Comparison of ENCODE assay signal across 8 cellular contexts in genomic region chr3:5198986-5199731, GRCh38. TPM values are rescaled to one million over a fixed set of nuclear protein-coding genes. Genes with fewer than 3 reads are reported as not detected.
DNase-seq lines count a peak whose midpoint lies in the region; ATAC-seq and TF ChIP-seq lines count a peak whose summit lies in the region.

No MANE protein-coding gene starts in this region.

- ATAC-seq in HG03342 (IDR thresholded peaks at IDR 0.05; ENCODE audit: unreplicated experiment) (peak; percentile 41), upper lobe of left lung (ENCODE audit: low FRiP score in 2 of 2) (no peak)
- ATAC-seq in activated CD8-positive, alpha-beta T cell treated with anti-CD3 and anti-CD28 coated beads, Interleukin-2, amount 10 ng/mL, durations not matched to agents 7 days and 5 days, result no peak

- intact Hi-C loops in MCF 10A (cut with micrococcal nuclease) (no loop called here), breast epithelium (cut with DNase I; ENCODE audit: low total_unique reads) (no loop called here)

- POLR2A ChIA-PET in MCF 10A (lab: Yijun Ruan, JAX), result interaction anchor here (6.4 to 8.1 kb wide), 2 partner anchors 13 to 75 kb away, joined by 115 to 190 read pairs; partner anchors contain the start of genes ARL8B and EDEM1
- POLR2A ChIA-PET in activated CD8-positive, alpha-beta T cell treated with anti-CD3 and anti-CD28 coated beads, Interleukin-2, amount 10 ng/mL, durations not matched to agents 7 days and 5 days (lab: Charles Lee), result interaction anchor here (3.6 kb wide), 1 partner anchor 11 kb away, joined by 56 read pairs; the partner anchor contains the start of gene EDEM1

- no peak for DNase-seq in MCF 10A (ENCODE audit: unreplicated experiment)
- no peak for DNase-seq in breast epithelium (ENCODE audit: low spot score in 2 of 2)
- no peak for DNase-seq in activated CD8-positive, alpha-beta T cell treated with anti-CD3 and anti-CD28 coated beads, Interleukin-2, amount 10 ng/mL, durations not matched to agents 7 days and 5 days
- DNase-seq in upper lobe of left lung, result peak in 1 of 2 donors; percentile 34
- no peak for DNase-seq in activated CD8-positive, alpha-beta memory T cell treated with anti-CD3 and anti-CD28 coated beads, Interleukin-2, amount 50 U/mL, for 4 hours
- DNase-seq in H7, result no peak
- no peak for DNase-seq in SJCRH30

- H3K36me3 ChIP-seq in breast epithelium (no peaks in the 10 kb centered on the region), upper lobe of left lung (peaks cover 29 to 49% (median 35%) of the 10 kb centered on the region in 4 donors), H7 (replicated peaks; ENCODE audit: control insufficient read depth, insufficient read depth, low read length) (peaks cover 6% of the 10 kb centered on the region), SJCRH30 (peaks cover 25% of the 10 kb centered on the region)

- H3K27ac ChIP-seq in breast epithelium (no peak overlapping the region), upper lobe of left lung (peak overlapping the region in 3 of 4 donors; percentile 31 to 67 (median 41)), SJCRH30 (no peak overlapping the region)

- no peak for TF ChIP-seq POLR2A in breast epithelium (IDR thresholded peaks at IDR 0.05)
- no peak for TF ChIP-seq POLR2A in upper lobe of left lung (IDR thresholded peaks at IDR 0.05)

- TF ChIP-seq CTCF in MCF 10A (IDR thresholded peaks at IDR 0.05; ENCODE audit: unreplicated experiment) (no peak), breast epithelium (IDR thresholded peaks at IDR 0.05) (no peak), upper lobe of left lung (IDR thresholded peaks at IDR 0.05) (no peak)

- H3K27ac Mint-ChIP-seq in MCF 10A (ENCODE audit: low read depth, unreplicated experiment), result peak overlapping the region; percentile 95
- H3K27ac Mint-ChIP-seq in activated CD8-positive, alpha-beta T cell treated with anti-CD3 and anti-CD28 coated beads, Interleukin-2, amount 10 ng/mL, durations not matched to agents 7 days and 5 days, result peak overlapping the region; percentile 26

- no peak for TF ChIP-seq EP300 in upper lobe of left lung (IDR thresholded peaks at IDR 0.05)

- H3K36me3 Mint-ChIP-seq in MCF 10A (ENCODE audit: insufficient read depth, unreplicated experiment), result peaks cover 75% of the 10 kb centered on the region
- peaks cover 80% of the 10 kb centered on the region for H3K36me3 Mint-ChIP-seq in activated CD8-positive, alpha-beta T cell treated with anti-CD3 and anti-CD28 coated beads, Interleukin-2, amount 10 ng/mL, durations not matched to agents 7 days and 5 days (ENCODE audit: low read depth)

- 57 to 64% methylated on average over 5 of the region's 5 CpGs for WGBS in upper lobe of left lung, 2 donors

- CTCF ChIA-PET in MCF 10A (lab: Yijun Ruan, JAX), result interaction anchor here (2.5 to 7.9 kb wide), 3 partner anchors 11 to 75 kb away, joined by 13 to 80 read pairs (median 14); partner anchors contain the start of gene ARL8B
- CTCF ChIA-PET in activated CD8-positive, alpha-beta T cell treated with anti-CD3 and anti-CD28 coated beads, Interleukin-2, amount 10 ng/mL, durations not matched to agents 7 days and 5 days (lab: Charles Lee), result interaction anchor here (1.6 to 3.7 kb wide), 2 partner anchors 11 to 188 kb away, joined by 6 to 19 read pairs; partner anchors contain the start of gene EDEM1

- no peaks in the 10 kb centered on the region for H3K27me3 ChIP-seq in breast epithelium
- no peaks in the 10 kb centered on the region for H3K27me3 ChIP-seq in upper lobe of left lung
- no peaks in the 10 kb centered on the region for H3K27me3 ChIP-seq in H7 (ENCODE audit: control insufficient read depth, insufficient read depth, low read length)
- H3K27me3 ChIP-seq in SJCRH30, result no peaks in the 10 kb centered on the region

- peaks cover 56% of the 10 kb centered on the region for H3K4me1 Mint-ChIP-seq in MCF 10A (ENCODE audit: insufficient read depth, unreplicated experiment)
- H3K4me1 Mint-ChIP-seq in activated CD8-positive, alpha-beta T cell treated with anti-CD3 and anti-CD28 coated beads, Interleukin-2, amount 10 ng/mL, durations not matched to agents 7 days and 5 days (ENCODE audit: low read depth), result peaks cover 61% of the 10 kb centered on the region

- peaks cover 4 to 14% of the 10 kb centered on the region in 2 donors for H3K4me1 ChIP-seq in breast epithelium
- H3K4me1 ChIP-seq in upper lobe of left lung, result peaks cover 38 to 44% (median 42%) of the 10 kb centered on the region in 4 donors
- H3K4me1 ChIP-seq in SJCRH30, result no peaks in the 10 kb centered on the region; the same call in 1 of the 2 replicates

- H3K4me3 Mint-ChIP-seq in MCF 10A (ENCODE audit: unreplicated experiment), result no peak overlapping the region
- H3K4me3 Mint-ChIP-seq in activated CD8-positive, alpha-beta T cell treated with anti-CD3 and anti-CD28 coated beads, Interleukin-2, amount 10 ng/mL, durations not matched to agents 7 days and 5 days, result no peak overlapping the region

- no peaks in the 10 kb centered on the region for H3K9me3 Mint-ChIP-seq in MCF 10A (ENCODE audit: unreplicated experiment)
- no peaks in the 10 kb centered on the region for H3K9me3 Mint-ChIP-seq in activated CD8-positive, alpha-beta T cell treated with anti-CD3 and anti-CD28 coated beads, Interleukin-2, amount 10 ng/mL, durations not matched to agents 7 days and 5 days (ENCODE audit: insufficient read depth)

- no peak overlapping the region for H3K4me3 ChIP-seq in breast epithelium
- no peak overlapping the region for H3K4me3 ChIP-seq in upper lobe of left lung
- H3K4me3 ChIP-seq in H7 (ENCODE audit: insufficient read depth, low read depth, low read length), result no peak overlapping the region
- no peak overlapping the region for H3K4me3 ChIP-seq in SJCRH30

- H3K9me3 ChIP-seq in breast epithelium (no peaks in the 10 kb centered on the region), upper lobe of left lung (no peaks in the 10 kb centered on the region), SJCRH30 (replicated peaks) (no peaks in the 10 kb centered on the region)

- BruUV-seq in MCF 10A (replicated peaks; lab: Mats Ljungman, UMichigan), result no TSS peak

- H3K27me3 Mint-ChIP-seq in MCF 10A (ENCODE audit: insufficient read depth, unreplicated experiment), result no peaks in the 10 kb centered on the region
- H3K27me3 Mint-ChIP-seq in activated CD8-positive, alpha-beta T cell treated with anti-CD3 and anti-CD28 coated beads, Interleukin-2, amount 10 ng/mL, durations not matched to agents 7 days and 5 days (ENCODE audit: low read depth), result no peaks in the 10 kb centered on the region

RNA-seq across cellular contexts. Expression of gene EDEM1, which starts 11.7 kb away (rescaled TPM):
- total RNA-seq in MCF 10A (2022) (114 and 157 TPM in 2 replicates), breast epithelium (10 to 100 TPM; 34.9 to 45.8 (median 42.6) TPM), upper lobe of left lung (100 to 1,000 TPM in 4 of 6 donors, 10 to 100 TPM in 2; 84.5 to 307 (median 146) TPM)
- total RNA-seq in activated CD8-positive, alpha-beta T cell treated with anti-CD3 and anti-CD28 coated beads, Interleukin-2, amount 10 ng/mL, durations not matched to agents 7 days and 5 days, result 10 to 100 TPM; 81.7 to 84.3 TPM
- total RNA-seq in H7 (2014; rRNA removed; shearing (Covaris generic)), result 12.6 and 13.2 TPM in 2 replicates
- total RNA-seq in SJCRH30 (2014; rRNA removed; shearing (Covaris generic)), result 20.8 and 22.2 TPM in 2 replicates

Comparison
In these comparisons a context has a peak if more than half of its experiments do, and no peak if none do; other contexts are left out.
1. H3K27ac ChIP-seq: peak in upper lobe of left lung (3 of 4); none in breast epithelium (0 of 2) and SJCRH30 (single experiment).